Comparison of ENCODE assay signal across 8 cellular contexts in genomic region chr20:43751167-43752050, GRCh38.
A peak's percentile ranks its signal among the peaks of the same experiment; 100 is the strongest.
DNase-seq lines count a peak whose midpoint lies in the region; ATAC-seq and TF ChIP-seq lines count a peak whose summit lies in the region.

No MANE protein-coding gene starts in this region.

- H2AFZ ChIP-seq in OCI-LY3 (ENCODE audit: low read depth, low read length) = no peak overlapping the region

- peak overlapping the region; percentile 92 for H3K27ac ChIP-seq in OCI-LY3 (ENCODE audit: low read length)
- H3K27ac ChIP-seq in caudate nucleus (ENCODE audit: low read depth, low read length) = no peak overlapping the region

- peak overlapping the region; percentile 80 for H3K4me2 ChIP-seq in OCI-LY3 (ENCODE audit: low read length)

- no peaks in the 10 kb centered on the region for H4K20me1 ChIP-seq in OCI-LY3 (ENCODE audit: insufficient read depth, low read length)

- no peaks in the 10 kb centered on the region for H3K27me3 ChIP-seq in OCI-LY3 (ENCODE audit: low read depth, low read length)

- ATAC-seq in HG02885 (IDR thresholded peaks at IDR 0.05; ENCODE audit: poor library complexity, unreplicated experiment) = peak; percentile 77

- H3K4me3 ChIP-seq in OCI-LY3 (ENCODE audit: low read length) = peak overlapping the region; percentile 62

- no peaks in the 10 kb centered on the region for H3K9me3 ChIP-seq in OCI-LY3 (ENCODE audit: insufficient read depth, low read length)

- TF ChIP-seq CTCF in OCI-LY3 (IDR thresholded peaks at IDR 0.05; ENCODE audit: low read depth, low read length) = no peak

- H3K36me3 ChIP-seq in OCI-LY3 (replicated peaks; ENCODE audit: low read depth, low read length) = peaks cover 4% of the 10 kb centered on the region

- DNase-seq in activated CD4-positive, alpha-beta T cell treated with anti-CD3 and anti-CD28 coated beads for 24 hours (ENCODE audit: low read depth in 2 of 2) = peak; percentile 37 to 42
- DNase-seq in activated CD4-positive, alpha-beta T cell treated with anti-CD3 and anti-CD28 coated beads, Interleukin-2, amount 50 U/mL, for 1 hour = no peak
- DNase-seq in brain pericyte (ENCODE audit: low read depth, low spot score) (peak; percentile 24), erythroblast (lab: John Stamatoyannopoulos, UW) (no peak), caudate nucleus (lab: John Stamatoyannopoulos, UW) (no peak)
- peak; percentile 24 for DNase-seq in stimulated activated CD8-positive, alpha-beta memory T cell treated with anti-CD3 and anti-CD28 coated beads, Interleukin-12 subunit alpha, Interleukin-12 subunit beta, amount 100 ng/mL, for 24 hours (ENCODE audit: extremely low read depth)

- TF ChIP-seq POLR2A in erythroblast (IDR thresholded peaks at IDR 0.05; ENCODE audit: low read length) = no peak

- peak overlapping the region; percentile 91 for H3K9ac ChIP-seq in OCI-LY3 (ENCODE audit: low read length)

- peaks cover 63% of the 10 kb centered on the region for H3K4me1 ChIP-seq in OCI-LY3 (ENCODE audit: low read length)

- no peaks in the 10 kb centered on the region for H3K79me2 ChIP-seq in OCI-LY3 (ENCODE audit: low read length)

Comparison
In these comparisons a context has a peak if more than half of its experiments do, and no peak if none do; other contexts are left out.
1. DNase-seq: peak in activated CD4-positive, alpha-beta T cell treated with anti-CD3 and anti-CD28 coated beads for 24 hours (2 of 2), brain pericyte (single experiment) and stimulated activated CD8-positive, alpha-beta memory T cell treated with anti-CD3 and anti-CD28 coated beads, Interleukin-12 subunit alpha, Interleukin-12 subunit beta, amount 100 ng/mL, for 24 hours (single experiment); none in activated CD4-positive, alpha-beta T cell treated with anti-CD3 and anti-CD28 coated beads, Interleukin-2, amount 50 U/mL, for 1 hour (single experiment), erythroblast (0 of 2) and caudate nucleus (0 of 61).